1 cellular context compared by ENCODE assay signal in the genomic region with DNA sequence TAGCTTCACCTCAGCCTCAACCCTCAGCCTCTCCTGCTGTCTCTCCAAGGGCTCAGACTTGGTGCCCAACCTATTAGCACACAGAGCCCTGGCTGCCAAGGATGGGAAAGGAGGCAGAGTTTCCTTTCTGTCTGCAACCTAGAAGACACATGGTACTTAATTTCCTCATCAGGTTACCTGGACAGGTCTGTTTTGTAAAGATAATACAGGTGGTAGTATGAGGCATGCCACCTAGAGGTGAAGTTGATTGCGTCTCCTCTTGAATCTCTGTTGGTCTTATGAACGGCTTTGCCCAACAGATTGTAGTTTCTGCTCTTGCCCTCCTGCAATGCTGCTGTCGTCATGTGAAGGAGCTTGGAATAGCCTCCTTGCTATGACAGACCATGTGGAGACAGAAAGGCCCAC.
TF ChIP-seq lines count a peak whose summit lies in the region.

No MANE protein-coding gene starts in this region.

TF ChIP-seq in HepG2, 621 proteins besides CTCF, POLR2A, EP300 and RAD21 (continued from another document):
- TF ChIP-seq, protein P1, sequence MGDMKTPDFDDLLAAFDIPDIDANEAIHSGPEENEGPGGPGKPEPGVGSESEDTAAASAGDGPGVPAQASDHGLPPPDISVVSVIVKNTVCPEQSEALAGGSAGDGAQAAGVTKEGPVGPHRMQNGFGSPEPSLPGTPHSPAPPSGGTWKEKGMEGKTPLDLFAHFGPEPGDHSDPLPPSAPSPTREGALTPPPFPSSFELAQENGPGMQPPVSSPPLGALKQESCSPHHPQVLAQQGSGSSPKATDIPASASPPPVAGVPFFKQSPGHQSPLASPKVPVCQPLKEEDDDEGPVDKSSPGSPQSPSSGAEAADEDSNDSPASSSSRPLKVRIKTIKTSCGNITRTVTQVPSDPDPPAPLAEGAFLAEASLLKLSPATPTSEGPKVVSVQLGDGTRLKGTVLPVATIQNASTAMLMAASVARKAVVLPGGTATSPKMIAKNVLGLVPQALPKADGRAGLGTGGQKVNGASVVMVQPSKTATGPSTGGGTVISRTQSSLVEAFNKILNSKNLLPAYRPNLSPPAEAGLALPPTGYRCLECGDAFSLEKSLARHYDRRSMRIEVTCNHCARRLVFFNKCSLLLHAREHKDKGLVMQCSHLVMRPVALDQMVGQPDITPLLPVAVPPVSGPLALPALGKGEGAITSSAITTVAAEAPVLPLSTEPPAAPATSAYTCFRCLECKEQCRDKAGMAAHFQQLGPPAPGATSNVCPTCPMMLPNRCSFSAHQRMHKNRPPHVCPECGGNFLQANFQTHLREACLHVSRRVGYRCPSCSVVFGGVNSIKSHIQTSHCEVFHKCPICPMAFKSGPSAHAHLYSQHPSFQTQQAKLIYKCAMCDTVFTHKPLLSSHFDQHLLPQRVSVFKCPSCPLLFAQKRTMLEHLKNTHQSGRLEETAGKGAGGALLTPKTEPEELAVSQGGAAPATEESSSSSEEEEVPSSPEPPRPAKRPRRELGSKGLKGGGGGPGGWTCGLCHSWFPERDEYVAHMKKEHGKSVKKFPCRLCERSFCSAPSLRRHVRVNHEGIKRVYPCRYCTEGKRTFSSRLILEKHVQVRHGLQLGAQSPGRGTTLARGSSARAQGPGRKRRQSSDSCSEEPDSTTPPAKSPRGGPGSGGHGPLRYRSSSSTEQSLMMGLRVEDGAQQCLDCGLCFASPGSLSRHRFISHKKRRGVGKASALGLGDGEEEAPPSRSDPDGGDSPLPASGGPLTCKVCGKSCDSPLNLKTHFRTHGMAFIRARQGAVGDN (CRISPR knock-in tag; IDR thresholded peaks at IDR 0.05): no peak
- TF ChIP-seq ZNF235 (CRISPR knock-in tag; IDR thresholded peaks at IDR 0.05; ENCODE audit: borderline replicate concordance) (no peak), SMC3 (IDR thresholded peaks at IDR 0.05; ENCODE audit: low read length) (peak; percentile 43; the same call in 1 of the 2 replicates), ZNF331 (CRISPR knock-in tag; IDR thresholded peaks at IDR 0.05) (0 out of 2 replicates have a peak, but pooled peaks have one; percentile 46), SRSF1 (optimal IDR thresholded peaks at IDR 0.05; ENCODE audit: low read depth, low read length) (no peak), ZNF768 (CRISPR knock-in tag; IDR thresholded peaks at IDR 0.05) (no peak), SALL1 (CRISPR knock-in tag; IDR thresholded peaks at IDR 0.05) (no peak), ZNF572 (CRISPR knock-in tag; IDR thresholded peaks at IDR 0.05) (no peak), SOX6 (IDR thresholded peaks at IDR 0.05) (no peak), SOX6 (CRISPR knock-in tag; IDR thresholded peaks at IDR 0.05) (0 out of 2 replicates have a peak, but pooled peaks have one; percentile 19), ZNF790 (CRISPR knock-in tag; IDR thresholded peaks at IDR 0.05; ENCODE audit: borderline replicate concordance) (no peak), ZNF138 (CRISPR knock-in tag; IDR thresholded peaks at IDR 0.05; ENCODE audit: low read depth) (no peak), IRF2 (CRISPR knock-in tag; IDR thresholded peaks at IDR 0.05) (0 out of 2 replicates have a peak, but pooled peaks have one; percentile 27), ZSCAN9 (CRISPR knock-in tag; IDR thresholded peaks at IDR 0.05; ENCODE audit: borderline replicate concordance) (no peak)
- TF ChIP-seq, protein P2, sequence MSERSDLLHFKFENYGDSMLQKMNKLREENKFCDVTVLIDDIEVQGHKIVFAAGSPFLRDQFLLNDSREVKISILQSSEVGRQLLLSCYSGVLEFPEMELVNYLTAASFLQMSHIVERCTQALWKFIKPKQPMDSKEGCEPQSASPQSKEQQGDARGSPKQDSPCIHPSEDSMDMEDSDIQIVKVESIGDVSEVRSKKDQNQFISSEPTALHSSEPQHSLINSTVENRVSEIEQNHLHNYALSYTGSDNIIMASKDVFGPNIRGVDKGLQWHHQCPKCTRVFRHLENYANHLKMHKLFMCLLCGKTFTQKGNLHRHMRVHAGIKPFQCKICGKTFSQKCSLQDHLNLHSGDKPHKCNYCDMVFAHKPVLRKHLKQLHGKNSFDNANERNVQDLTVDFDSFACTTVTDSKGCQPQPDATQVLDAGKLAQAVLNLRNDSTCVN (CRISPR knock-in tag; IDR thresholded peaks at IDR 0.05; ENCODE audit: borderline replicate concordance): no peak
- TF ChIP-seq, protein P3, sequence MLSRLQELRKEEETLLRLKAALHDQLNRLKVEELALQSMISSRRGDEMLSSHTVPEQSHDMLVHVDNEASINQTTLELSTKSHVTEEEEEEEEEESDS (CRISPR knock-in tag; IDR thresholded peaks at IDR 0.05; ENCODE audit: borderline replicate concordance): no peak
- TF ChIP-seq, protein P4, sequence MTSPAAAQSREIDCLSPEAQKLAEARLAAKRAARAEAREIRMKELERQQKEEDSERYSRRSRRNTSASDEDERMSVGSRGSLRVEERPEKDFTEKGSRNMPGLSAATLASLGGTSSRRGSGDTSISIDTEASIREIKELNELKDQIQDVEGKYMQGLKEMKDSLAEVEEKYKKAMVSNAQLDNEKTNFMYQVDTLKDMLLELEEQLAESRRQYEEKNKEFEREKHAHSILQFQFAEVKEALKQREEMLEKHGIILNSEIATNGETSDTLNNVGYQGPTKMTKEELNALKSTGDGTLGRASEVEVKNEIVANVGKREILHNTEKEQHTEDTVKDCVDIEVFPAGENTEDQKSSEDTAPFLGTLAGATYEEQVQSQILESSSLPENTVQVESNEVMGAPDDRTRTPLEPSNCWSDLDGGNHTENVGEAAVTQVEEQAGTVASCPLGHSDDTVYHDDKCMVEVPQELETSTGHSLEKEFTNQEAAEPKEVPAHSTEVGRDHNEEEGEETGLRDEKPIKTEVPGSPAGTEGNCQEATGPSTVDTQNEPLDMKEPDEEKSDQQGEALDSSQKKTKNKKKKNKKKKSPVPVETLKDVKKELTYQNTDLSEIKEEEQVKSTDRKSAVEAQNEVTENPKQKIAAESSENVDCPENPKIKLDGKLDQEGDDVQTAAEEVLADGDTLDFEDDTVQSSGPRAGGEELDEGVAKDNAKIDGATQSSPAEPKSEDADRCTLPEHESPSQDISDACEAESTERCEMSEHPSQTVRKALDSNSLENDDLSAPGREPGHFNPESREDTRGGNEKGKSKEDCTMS (CRISPR knock-in tag; conservative IDR thresholded peaks at IDR 0.05): no peak
